ENCODE assay signal across 14 cellular contexts in the genomic region with DNA sequence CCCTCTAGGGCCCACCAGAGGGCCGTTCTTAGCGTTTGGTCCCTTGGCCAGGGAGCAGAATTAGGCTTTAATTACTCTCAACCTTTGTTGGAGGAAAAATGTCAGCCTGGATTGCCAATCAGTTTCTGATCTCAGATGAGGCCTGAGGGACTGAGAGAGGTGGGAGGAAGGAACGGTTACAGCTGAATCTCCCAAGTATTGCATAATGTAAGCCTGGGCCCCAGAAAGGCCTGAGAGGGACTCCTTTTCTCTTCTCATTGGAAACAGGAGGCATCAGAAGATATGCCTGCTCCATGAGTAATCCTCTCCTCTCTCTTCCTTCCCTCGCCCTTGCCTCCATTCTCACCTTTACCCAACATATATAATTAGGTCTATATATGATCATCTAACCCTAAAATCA.
DNase-seq lines count a peak whose midpoint lies in the region; ATAC-seq and TF ChIP-seq lines count a peak whose summit lies in the region.
"Had no signal": no experiment of that assay in that cellular context is flagged by ENCODE, and none has a peak within 500 bp of the region (broad histone marks: within the 10 kb centered on the region; RNA-seq: fewer than 3 reads in every experiment).

No MANE protein-coding gene starts in this region.

- H3K4me3 Mint-ChIP-seq in activated T-helper 1 cell treated with anti-CD3 and anti-CD28 coated beads, Interleukin-12 subunit alpha, Interleukin-12 subunit beta, Interleukin-2, Interleukin-4 antibody, amounts not matched to agents 30 ng/mL and 10 ng/mL and 1 ng/mL, durations not matched to agents 14 hours and 24 hours and 36 hours: no peak overlapping the region
- H3K4me3 Mint-ChIP-seq: CD8-positive, alpha-beta T cell; T-helper 1 cell treated with Interleukin-12 subunit alpha and Interleukin-12 subunit beta and Interleukin-4 antibody, amounts not matched to agents 30 μg/mL and 1 μg/mL, for 36 hours had no signal

- peaks cover 29% of the 10 kb centered on the region for H3K36me3 Mint-ChIP-seq in activated T-helper 1 cell treated with anti-CD3 and anti-CD28 coated beads, Interleukin-12 subunit alpha, Interleukin-12 subunit beta, Interleukin-2, Interleukin-4 antibody, amounts not matched to agents 30 ng/mL and 10 ng/mL and 1 ng/mL, durations not matched to agents 14 hours and 24 hours and 36 hours (ENCODE audit: low read depth)

- TF ChIP-seq CTCF in hepatocyte (IDR thresholded peaks at IDR 0.05; ENCODE audit: poor library complexity) (no peak), upper lobe of left lung (IDR thresholded peaks at IDR 0.05) (no peak)

- intact Hi-C loops in Right ventricle myocardium superior (cut with DNase I) (no loop called here), cardiac septum (cut with DNase I) (no loop called here)
- intact Hi-C loops in activated T-helper 1 cell treated with anti-CD3 and anti-CD28 coated beads, Interleukin-12 subunit alpha, Interleukin-12 subunit beta, Interleukin-2, Interleukin-4 antibody, amounts not matched to agents 30 ng/mL and 10 ng/mL and 1 ng/mL, durations not matched to agents 14 hours and 24 hours and 36 hours (cut with micrococcal nuclease): no loop called here

- peak overlapping the region; percentile 33 for H3K9ac ChIP-seq in adipocyte (ENCODE audit: low read length)

- no peak overlapping the region for H3K4me3 ChIP-seq in adipocyte (ENCODE audit: low read length)
- no peak overlapping the region for H3K4me3 ChIP-seq in hepatocyte
- H3K4me3 ChIP-seq in upper lobe of left lung: no peak overlapping the region
- H3K4me3 ChIP-seq: vagina had no signal

- 77% methylated on average over 4 of the region's 4 CpGs for WGBS in hepatocyte (ENCODE audit: low lambda C conversion rate, missing lambda C conversion rate)
- 71 to 74% methylated on average over 4 of the region's 4 CpGs for WGBS in upper lobe of left lung, 2 donors

- no peaks in the 10 kb centered on the region for H3K79me2 ChIP-seq in hepatocyte

- DNase-seq in Right ventricle myocardium superior (no peak), cardiac septum (ENCODE audit: low spot score) (no peak), adipocyte (ENCODE audit: low read depth) (no peak), hepatocyte (ENCODE audit: low spot score) (peak; percentile 8), upper lobe of left lung (no peak)
- DNase-seq in activated T-helper 1 cell treated with anti-CD3 and anti-CD28 coated beads, Interleukin-12 subunit alpha, Interleukin-12 subunit beta, Interleukin-2, Interleukin-4 antibody, amounts not matched to agents 30 ng/mL and 10 ng/mL and 1 ng/mL, durations not matched to agents 14 hours and 24 hours and 36 hours (ENCODE audit: low spot score): no peak
- DNase-seq: activated effector memory CD4-positive, alpha-beta T cell treated with Interleukin-2 at 50 U/mL for 16 hours; CD8-positive, alpha-beta T cell; NCI-H1694; NCI-H226 had no signal

- H3K4me1 ChIP-seq in adipocyte (ENCODE audit: control insufficient read depth, insufficient read depth, low read length): peaks cover 64% of the 10 kb centered on the region
- H3K4me1 ChIP-seq in hepatocyte (ENCODE audit: insufficient read depth): peaks cover 3% of the 10 kb centered on the region
- peaks cover 18 to 24% (median 21%) of the 10 kb centered on the region in 4 donors for H3K4me1 ChIP-seq in upper lobe of left lung
- H3K4me1 ChIP-seq: vagina had no signal

- H3K27ac Mint-ChIP-seq in activated T-helper 1 cell treated with anti-CD3 and anti-CD28 coated beads, Interleukin-12 subunit alpha, Interleukin-12 subunit beta, Interleukin-2, Interleukin-4 antibody, amounts not matched to agents 30 ng/mL and 10 ng/mL and 1 ng/mL, durations not matched to agents 14 hours and 24 hours and 36 hours: no peak overlapping the region
- H3K27ac Mint-ChIP-seq: CD8-positive, alpha-beta T cell; T-helper 1 cell treated with Interleukin-12 subunit alpha and Interleukin-12 subunit beta and Interleukin-4 antibody, amounts not matched to agents 30 μg/mL and 1 μg/mL, for 36 hours had no signal

- H3K27me3 ChIP-seq in adipocyte (replicated peaks; ENCODE audit: control insufficient read depth, insufficient read depth, low read length) (no peaks in the 10 kb centered on the region), hepatocyte (no peaks in the 10 kb centered on the region), upper lobe of left lung (no peaks in the 10 kb centered on the region)
- H3K27me3 ChIP-seq: vagina had no signal

- TF ChIP-seq EP300 in upper lobe of left lung (IDR thresholded peaks at IDR 0.05): no peak

- no peak overlapping the region for H2AFZ ChIP-seq in hepatocyte

- ATAC-seq in Right ventricle myocardium superior (ENCODE audit: poor library complexity): peak; percentile 79
- ATAC-seq in upper lobe of left lung (ENCODE audit: low FRiP score in 2 of 2): no peak
- ATAC-seq in GM18868 (IDR thresholded peaks at IDR 0.05; ENCODE audit: unreplicated experiment): no peak
- no peak for ATAC-seq in SK-N-SH treated with all-trans-retinoic acid at 6 μM for 48 hours
- ATAC-seq: CD8-positive, alpha-beta T cell had no signal

- H3K36me3 ChIP-seq in adipocyte (ENCODE audit: control insufficient read depth, insufficient read depth, low read length, severe bottlenecking): no peaks in the 10 kb centered on the region
- H3K36me3 ChIP-seq in hepatocyte (replicated peaks; ENCODE audit: insufficient read depth, low read depth): no peaks in the 10 kb centered on the region
- H3K36me3 ChIP-seq in upper lobe of left lung: no peaks in the 10 kb centered on the region
- H3K36me3 ChIP-seq: vagina had no signal

- peaks cover 17% of the 10 kb centered on the region for H3K4me1 Mint-ChIP-seq in activated T-helper 1 cell treated with anti-CD3 and anti-CD28 coated beads, Interleukin-12 subunit alpha, Interleukin-12 subunit beta, Interleukin-2, Interleukin-4 antibody, amounts not matched to agents 30 ng/mL and 10 ng/mL and 1 ng/mL, durations not matched to agents 14 hours and 24 hours and 36 hours (ENCODE audit: low read depth)

- H3K9me2 ChIP-seq in hepatocyte (replicated peaks; ENCODE audit: insufficient read depth): no peaks in the 10 kb centered on the region

- TF ChIP-seq POLR2A in upper lobe of left lung (IDR thresholded peaks at IDR 0.05): no peak

- H3K9me3 ChIP-seq in adipocyte (ENCODE audit: control insufficient read depth, low read length): no peaks in the 10 kb centered on the region
- H3K9me3 ChIP-seq in hepatocyte (ENCODE audit: low read depth): no peaks in the 10 kb centered on the region
- H3K9me3 ChIP-seq in upper lobe of left lung: no peaks in the 10 kb centered on the region
- H3K9me3 ChIP-seq: vagina had no signal

- H3K27ac ChIP-seq in hepatocyte (no peak overlapping the region), upper lobe of left lung (peak overlapping the region; percentile 11 to 64 (median 44))
- H3K27ac ChIP-seq: vagina had no signal

- H3K9me3 Mint-ChIP-seq in activated T-helper 1 cell treated with anti-CD3 and anti-CD28 coated beads, Interleukin-12 subunit alpha, Interleukin-12 subunit beta, Interleukin-2, Interleukin-4 antibody, amounts not matched to agents 30 ng/mL and 10 ng/mL and 1 ng/mL, durations not matched to agents 14 hours and 24 hours and 36 hours: no peaks in the 10 kb centered on the region
- H3K9me3 Mint-ChIP-seq: CD8-positive, alpha-beta T cell; T-helper 1 cell treated with Interleukin-12 subunit alpha and Interleukin-12 subunit beta and Interleukin-4 antibody, amounts not matched to agents 30 μg/mL and 1 μg/mL, for 36 hours had no signal

- no peaks in the 10 kb centered on the region for H3K27me3 Mint-ChIP-seq in activated T-helper 1 cell treated with anti-CD3 and anti-CD28 coated beads, Interleukin-12 subunit alpha, Interleukin-12 subunit beta, Interleukin-2, Interleukin-4 antibody, amounts not matched to agents 30 ng/mL and 10 ng/mL and 1 ng/mL, durations not matched to agents 14 hours and 24 hours and 36 hours (ENCODE audit: insufficient read depth)

- no peak overlapping the region for H3K4me2 ChIP-seq in hepatocyte

- no peaks in the 10 kb centered on the region for H4K20me1 ChIP-seq in hepatocyte (ENCODE audit: insufficient read depth, poor library complexity, severe bottlenecking)

TF ChIP-seq in SK-N-SH treated with all-trans-retinoic acid at 6 μM for 48 hours, 23 proteins besides CTCF, POLR2A, EP300 and RAD21 (continues in another document):
- TF ChIP-seq BACH2 (CRISPR knock-in tag; IDR thresholded peaks at IDR 0.05; ENCODE audit: borderline replicate concordance) (no peak), SNAI2 (CRISPR knock-in tag; IDR thresholded peaks at IDR 0.05) (no peak), PPARA (CRISPR knock-in tag; IDR thresholded peaks at IDR 0.05; ENCODE audit: borderline replicate concordance) (no peak), TOX (CRISPR knock-in tag; IDR thresholded peaks at IDR 0.05; ENCODE audit: borderline replicate concordance) (no peak), TCF4 (CRISPR knock-in tag; IDR thresholded peaks at IDR 0.05; ENCODE audit: borderline replicate concordance) (no peak), OSR1 (CRISPR knock-in tag; IDR thresholded peaks at IDR 0.05) (no peak), GLIS3 (CRISPR knock-in tag; IDR thresholded peaks at IDR 0.05) (no peak), ZFP3 (CRISPR knock-in tag; IDR thresholded peaks at IDR 0.05) (no peak), ZNF70 (CRISPR knock-in tag; IDR thresholded peaks at IDR 0.05) (no peak), ISL1 (CRISPR knock-in tag; IDR thresholded peaks at IDR 0.05) (no peak), ARNTL (CRISPR knock-in tag; IDR thresholded peaks at IDR 0.05; ENCODE audit: borderline replicate concordance, low read depth) (no peak)
- TF ChIP-seq, protein P1, sequence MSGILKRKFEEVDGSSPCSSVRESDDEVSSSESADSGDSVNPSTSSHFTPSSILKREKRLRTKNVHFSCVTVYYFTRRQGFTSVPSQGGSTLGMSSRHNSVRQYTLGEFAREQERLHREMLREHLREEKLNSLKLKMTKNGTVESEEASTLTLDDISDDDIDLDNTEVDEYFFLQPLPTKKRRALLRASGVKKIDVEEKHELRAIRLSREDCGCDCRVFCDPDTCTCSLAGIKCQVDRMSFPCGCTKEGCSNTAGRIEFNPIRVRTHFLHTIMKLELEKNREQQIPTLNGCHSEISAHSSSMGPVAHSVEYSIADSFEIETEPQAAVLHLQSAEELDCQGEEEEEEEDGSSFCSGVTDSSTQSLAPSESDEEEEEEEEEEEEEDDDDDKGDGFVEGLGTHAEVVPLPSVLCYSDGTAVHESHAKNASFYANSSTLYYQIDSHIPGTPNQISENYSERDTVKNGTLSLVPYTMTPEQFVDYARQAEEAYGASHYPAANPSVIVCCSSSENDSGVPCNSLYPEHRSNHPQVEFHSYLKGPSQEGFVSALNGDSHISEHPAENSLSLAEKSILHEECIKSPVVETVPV (CRISPR knock-in tag; IDR thresholded peaks at IDR 0.05): no peak
